Comparison of ENCODE assay signal across 2 cellular contexts in the genomic region with DNA sequence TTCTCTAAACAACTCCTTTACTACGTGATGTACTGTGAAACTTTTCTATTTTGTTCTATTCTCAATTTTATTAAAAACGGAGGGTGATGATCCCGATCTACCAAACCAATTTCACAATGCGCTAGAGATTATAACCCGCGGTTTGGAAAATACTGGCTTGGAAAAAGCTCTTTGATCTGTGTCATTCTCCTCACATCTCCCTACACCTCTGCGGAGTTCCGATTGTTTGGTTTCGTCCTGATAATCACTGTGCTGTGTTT.
A peak's percentile ranks its signal among the peaks of the same experiment; 100 is the strongest.
TF ChIP-seq lines count a peak whose summit lies in the region.

No MANE protein-coding gene starts in this region.

TF ChIP-seq in K562, 482 proteins besides CTCF, POLR2A, EP300 and RAD21 (continued from another document):
- TF ChIP-seq, protein P1, sequence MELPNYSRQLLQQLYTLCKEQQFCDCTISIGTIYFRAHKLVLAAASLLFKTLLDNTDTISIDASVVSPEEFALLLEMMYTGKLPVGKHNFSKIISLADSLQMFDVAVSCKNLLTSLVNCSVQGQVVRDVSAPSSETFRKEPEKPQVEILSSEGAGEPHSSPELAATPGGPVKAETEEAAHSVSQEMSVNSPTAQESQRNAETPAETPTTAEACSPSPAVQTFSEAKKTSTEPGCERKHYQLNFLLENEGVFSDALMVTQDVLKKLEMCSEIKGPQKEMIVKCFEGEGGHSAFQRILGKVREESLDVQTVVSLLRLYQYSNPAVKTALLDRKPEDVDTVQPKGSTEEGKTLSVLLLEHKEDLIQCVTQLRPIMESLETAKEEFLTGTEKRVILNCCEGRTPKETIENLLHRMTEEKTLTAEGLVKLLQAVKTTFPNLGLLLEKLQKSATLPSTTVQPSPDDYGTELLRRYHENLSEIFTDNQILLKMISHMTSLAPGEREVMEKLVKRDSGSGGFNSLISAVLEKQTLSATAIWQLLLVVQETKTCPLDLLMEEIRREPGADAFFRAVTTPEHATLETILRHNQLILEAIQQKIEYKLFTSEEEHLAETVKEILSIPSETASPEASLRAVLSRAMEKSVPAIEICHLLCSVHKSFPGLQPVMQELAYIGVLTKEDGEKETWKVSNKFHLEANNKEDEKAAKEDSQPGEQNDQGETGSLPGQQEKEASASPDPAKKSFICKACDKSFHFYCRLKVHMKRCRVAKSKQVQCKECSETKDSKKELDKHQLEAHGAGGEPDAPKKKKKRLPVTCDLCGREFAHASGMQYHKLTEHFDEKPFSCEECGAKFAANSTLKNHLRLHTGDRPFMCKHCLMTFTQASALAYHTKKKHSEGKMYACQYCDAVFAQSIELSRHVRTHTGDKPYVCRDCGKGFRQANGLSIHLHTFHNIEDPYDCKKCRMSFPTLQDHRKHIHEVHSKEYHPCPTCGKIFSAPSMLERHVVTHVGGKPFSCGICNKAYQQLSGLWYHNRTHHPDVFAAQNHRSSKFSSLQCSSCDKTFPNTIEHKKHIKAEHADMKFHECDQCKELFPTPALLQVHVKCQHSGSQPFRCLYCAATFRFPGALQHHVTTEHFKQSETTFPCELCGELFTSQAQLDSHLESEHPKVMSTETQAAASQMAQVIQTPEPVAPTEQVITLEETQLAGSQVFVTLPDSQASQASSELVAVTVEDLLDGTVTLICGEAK (IDR thresholded peaks at IDR 0.05): peak; percentile 46
- TF ChIP-seq, protein P1 (CRISPR knock-in tag; IDR thresholded peaks at IDR 0.05): no peak
- no peak for TF ChIP-seq SMAD4 (CRISPR knock-in tag; conservative IDR thresholded peaks at IDR 0.05)
- TF ChIP-seq KLF6 (CRISPR knock-in tag; IDR thresholded peaks at IDR 0.05; ENCODE audit: borderline replicate concordance): no peak
- no peak for TF ChIP-seq CBX8 (IDR thresholded peaks at IDR 0.05; ENCODE audit: borderline replicate concordance, extremely low read depth, low read depth, low read length, poor library complexity, severe bottlenecking)

TF ChIP-seq in HepG2, 621 proteins besides CTCF, POLR2A, EP300 and RAD21 (continued from another document):
- TF ChIP-seq, protein P2, sequence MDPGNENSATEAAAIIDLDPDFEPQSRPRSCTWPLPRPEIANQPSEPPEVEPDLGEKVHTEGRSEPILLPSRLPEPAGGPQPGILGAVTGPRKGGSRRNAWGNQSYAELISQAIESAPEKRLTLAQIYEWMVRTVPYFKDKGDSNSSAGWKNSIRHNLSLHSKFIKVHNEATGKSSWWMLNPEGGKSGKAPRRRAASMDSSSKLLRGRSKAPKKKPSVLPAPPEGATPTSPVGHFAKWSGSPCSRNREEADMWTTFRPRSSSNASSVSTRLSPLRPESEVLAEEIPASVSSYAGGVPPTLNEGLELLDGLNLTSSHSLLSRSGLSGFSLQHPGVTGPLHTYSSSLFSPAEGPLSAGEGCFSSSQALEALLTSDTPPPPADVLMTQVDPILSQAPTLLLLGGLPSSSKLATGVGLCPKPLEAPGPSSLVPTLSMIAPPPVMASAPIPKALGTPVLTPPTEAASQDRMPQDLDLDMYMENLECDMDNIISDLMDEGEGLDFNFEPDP (CRISPR knock-in tag; conservative IDR thresholded peaks at IDR 0.05): no peak
- no peak for TF ChIP-seq SMYD3 (CRISPR knock-in tag; IDR thresholded peaks at IDR 0.05)
